In genomic region chr19:38665219-38665931, GRCh38 we compare ENCODE assay signal across 9 cellular contexts. TPM values are rescaled to one million over a fixed set of nuclear protein-coding genes. Genes with fewer than 3 reads are reported as not detected.
A peak's percentile ranks its signal among the peaks of the same experiment; 100 is the strongest.
DNase-seq lines count a peak whose midpoint lies in the region; ATAC-seq and TF ChIP-seq lines count a peak whose summit lies in the region.
"Had no signal": no experiment of that assay in that cellular context is flagged by ENCODE, and none has a peak within 500 bp of the region (broad histone marks: within the 10 kb centered on the region; RNA-seq: fewer than 3 reads in every experiment).

No MANE protein-coding gene starts in this region.

- intact Hi-C loops in heart right ventricle (cut with DNase I): loop anchor here in 1 of 10 donors (5.0 kb wide), 1 partner anchor 42 kb away; no protein-coding TSS in a partner anchor
- intact Hi-C loops in Right ventricle myocardium superior (cut with DNase I): no loop called here
- intact Hi-C loops in uterus (cut with DNase I; ENCODE audit: low total_unique reads): no loop called here

- DNase-seq in heart right ventricle: no peak
- DNase-seq in Right ventricle myocardium superior: no peak
- DNase-seq in natural killer cell treated with Interleukin-12 subunit alpha and Interleukin-12 subunit beta and Interleukin-15 and Interleukin-18, amount 100 ng/mL, for 72 hours (ENCODE audit: low spot score): no peak
- no peak for DNase-seq in uterus
- no peak for DNase-seq in NCI-H1092 (lab: John Stamatoyannopoulos, UW)
- no peak for DNase-seq in ecto neural progenitor cell (ENCODE audit: low spot score)
- DNase-seq in HT-29 (ENCODE audit: low spot score): no peak
- DNase-seq: NCI-H1417 treated with DMSO at 0.1 percent for 48 hours had no signal

- no peaks in the 10 kb centered on the region for H3K9me3 Mint-ChIP-seq in natural killer cell treated with Interleukin-12 subunit alpha and Interleukin-12 subunit beta and Interleukin-15 and Interleukin-18, amount 100 ng/mL, for 72 hours

- H3K27ac ChIP-seq in heart right ventricle (peak overlapping the region; percentile 88 to 99 (median 96)), ectodermal cell (ENCODE audit: insufficient read depth, low read depth, low read length, poor library complexity, severe bottlenecking) (peak overlapping the region; percentile 76), uterus (peak overlapping the region; percentile 98)

- H3K9me3 ChIP-seq in heart right ventricle (no peaks in the 10 kb centered on the region), ectodermal cell (ENCODE audit: control insufficient read depth, low read length) (no peaks in the 10 kb centered on the region), uterus (no peaks in the 10 kb centered on the region)

- H3K27me3 Mint-ChIP-seq in natural killer cell treated with Interleukin-12 subunit alpha and Interleukin-12 subunit beta and Interleukin-15 and Interleukin-18, amount 100 ng/mL, for 72 hours: no peaks in the 10 kb centered on the region

- 46 to 48% methylated on average over 13 of the region's 13 CpGs for WGBS in heart right ventricle, 2 donors
- 70 to 73% methylated on average over 12 to 13 of the region's 13 CpGs for WGBS in ectodermal cell, 2 experiments

- H3K4me3 Mint-ChIP-seq in natural killer cell treated with Interleukin-12 subunit alpha and Interleukin-12 subunit beta and Interleukin-15 and Interleukin-18, amount 100 ng/mL, for 72 hours: peak overlapping the region; percentile 81

- no peak for TF ChIP-seq POLR2A in uterus (IDR thresholded peaks at IDR 0.05)

- no peaks in the 10 kb centered on the region for H3K36me3 Mint-ChIP-seq in natural killer cell treated with Interleukin-12 subunit alpha and Interleukin-12 subunit beta and Interleukin-15 and Interleukin-18, amount 100 ng/mL, for 72 hours

- H3K4me1 Mint-ChIP-seq in natural killer cell treated with Interleukin-12 subunit alpha and Interleukin-12 subunit beta and Interleukin-15 and Interleukin-18, amount 100 ng/mL, for 72 hours (ENCODE audit: low read depth in 2 of 2): peaks cover 82 to 90% of the 10 kb centered on the region in 2 donors

- H3K27me3 ChIP-seq in heart right ventricle (no peaks in the 10 kb centered on the region), ectodermal cell (ENCODE audit: control insufficient read depth, insufficient read depth, low read length, poor library complexity, severe bottlenecking) (no peaks in the 10 kb centered on the region), uterus (no peaks in the 10 kb centered on the region)

- ATAC-seq in heart right ventricle: no peak
- ATAC-seq in Right ventricle myocardium superior (ENCODE audit: poor library complexity): no peak
- no peak for ATAC-seq in natural killer cell treated with Interleukin-12 subunit alpha and Interleukin-12 subunit beta and Interleukin-15 and Interleukin-18, amount 100 ng/mL, for 72 hours

- H3K4me3 ChIP-seq in heart right ventricle: peak overlapping the region in 3 of 10 donors; percentile 9 to 37 (median 16)
- H3K4me3 ChIP-seq in ectodermal cell (ENCODE audit: insufficient read depth, low read depth, low read length): no peak overlapping the region
- H3K4me3 ChIP-seq in uterus: no peak overlapping the region

- H3K27ac Mint-ChIP-seq in natural killer cell treated with Interleukin-12 subunit alpha and Interleukin-12 subunit beta and Interleukin-15 and Interleukin-18, amount 100 ng/mL, for 72 hours: peak overlapping the region; percentile 84 to 94

- peaks cover 71 to 100% (median 100%) of the 10 kb centered on the region in 9 donors for H3K4me1 ChIP-seq in heart right ventricle
- H3K4me1 ChIP-seq in ectodermal cell (ENCODE audit: control insufficient read depth, insufficient read depth, low read length): peaks cover 57% of the 10 kb centered on the region
- H3K4me1 ChIP-seq in uterus: peaks cover 40 to 72% of the 10 kb centered on the region in 2 donors

- H3K36me3 ChIP-seq in heart right ventricle: peaks cover 0 to 29% (median 0%) of the 10 kb centered on the region in 9 donors
- no peaks in the 10 kb centered on the region for H3K36me3 ChIP-seq in ectodermal cell (ENCODE audit: control insufficient read depth, insufficient read depth, low read length)
- H3K36me3 ChIP-seq in uterus: no peaks in the 10 kb centered on the region

- TF ChIP-seq CTCF in heart right ventricle (IDR thresholded peaks at IDR 0.05) (no peak), uterus (IDR thresholded peaks at IDR 0.05) (no peak)

RNA-seq across cellular contexts. Expression of gene ACTN4, which starts 17.9 kb away (rescaled TPM):
- 100 to 1,000 TPM; 129 to 291 (median 149) TPM for total RNA-seq in heart right ventricle
- 100 to 1,000 TPM in 1 of 2 donors, 10 to 100 TPM in 1; 92.4 to 189 TPM for polyA plus RNA-seq in heart right ventricle
- total RNA-seq in Right ventricle myocardium superior: 125 TPM
- polyA plus RNA-seq in ectodermal cell (2013, experiment 1 of 4): 346 TPM
- 360 TPM for polyA plus RNA-seq in ectodermal cell (2013, experiment 2 of 4)
- 244 TPM for polyA plus RNA-seq in ectodermal cell (2013, experiment 3 of 4)
- 264 TPM for polyA plus RNA-seq in ectodermal cell (2013, experiment 4 of 4)
- 100 to 1,000 TPM; 342 to 574 TPM for total RNA-seq in natural killer cell treated with Interleukin-12 subunit alpha and Interleukin-12 subunit beta and Interleukin-15 and Interleukin-18, amount 100 ng/mL, for 72 hours
- total RNA-seq in uterus: 100 to 1,000 TPM; 259 to 844 (median 429) TPM
- total RNA-seq in HT-29 (2014; rRNA removed; shearing (Covaris generic)): 1,009 and 1,083 TPM in 2 replicates

RNA-seq across cellular contexts. Expression of gene EIF3K, which starts 46.4 kb away (rescaled TPM):
- 100 to 1,000 TPM; 505 to 677 (median 631) TPM for total RNA-seq in heart right ventricle
- polyA plus RNA-seq in heart right ventricle: 100 to 1,000 TPM; 572 to 845 TPM
- total RNA-seq in Right ventricle myocardium superior: 644 TPM
- 290 TPM for polyA plus RNA-seq in ectodermal cell (2013, experiment 1 of 4)
- polyA plus RNA-seq in ectodermal cell (2013, experiment 2 of 4): 283 TPM
- polyA plus RNA-seq in ectodermal cell (2013, experiment 3 of 4): 259 TPM
- polyA plus RNA-seq in ectodermal cell (2013, experiment 4 of 4): 285 TPM
- total RNA-seq in natural killer cell treated with Interleukin-12 subunit alpha and Interleukin-12 subunit beta and Interleukin-15 and Interleukin-18, amount 100 ng/mL, for 72 hours: 100 to 1,000 TPM; 216 to 286 TPM
- 100 to 1,000 TPM; 211 to 441 (median 246) TPM for total RNA-seq in uterus
- total RNA-seq in HT-29 (2014; rRNA removed; shearing (Covaris generic)): 724 and 815 TPM in 2 replicates

RNA-seq across cellular contexts. Expression of gene MAP4K1, which starts 47.6 kb away (rescaled TPM):
- total RNA-seq in heart right ventricle: 1 to 10 TPM in 8 of 10 donors, under 1 TPM in 2; 0.52 to 9.1 (median 1.5) TPM
- 1 to 10 TPM in 1 of 2 donors, under 1 TPM in 1; 0.99 to 2.1 TPM for polyA plus RNA-seq in heart right ventricle
- 1.3 TPM for total RNA-seq in Right ventricle myocardium superior
- 8.0 TPM for polyA plus RNA-seq in ectodermal cell (2013, experiment 1 of 4)
- 10.7 TPM for polyA plus RNA-seq in ectodermal cell (2013, experiment 2 of 4)
- polyA plus RNA-seq in ectodermal cell (2013, experiment 3 of 4): 8.0 TPM
- polyA plus RNA-seq in ectodermal cell (2013, experiment 4 of 4): 2.9 TPM
- total RNA-seq in natural killer cell treated with Interleukin-12 subunit alpha and Interleukin-12 subunit beta and Interleukin-15 and Interleukin-18, amount 100 ng/mL, for 72 hours: 100 to 1,000 TPM in 1 of 2 donors, 10 to 100 TPM in 1; 81.4 to 318 TPM
- 1 to 10 TPM in 2 of 4 donors, under 1 TPM in 1, not detected in 1; 0.55 to 4.5 (median 3.6) TPM for total RNA-seq in uterus
- total RNA-seq in HT-29 (2014; rRNA removed; shearing (Covaris generic)): 0.36 TPM in 1 of 2 replicates, not detected in the other

Comparison
In these comparisons a context has a peak if more than half of its experiments do, and no peak if none do; other contexts are left out.
1. RNA of gene MAP4K1, which starts 47.6 kb away (total RNA-seq): 81.4 to 318 TPM in natural killer cell treated with Interleukin-12 subunit alpha and Interleukin-12 subunit beta and Interleukin-15 and Interleukin-18, amount 100 ng/mL, for 72 hours; 0.55 to 4.5 TPM in uterus, 0.52 to 9.1 TPM in heart right ventricle, 1.3 TPM in Right ventricle myocardium superior (single experiment) and 0.36 TPM in HT-29; every median in the first group is over 4 times any median in the second.
2. Peak in every context shown above with its lines, with median percentiles within 50 percentile points of each other: H3K27ac ChIP-seq.